12 cellular contexts compared by ENCODE assay signal in genomic region chr1:245986404-245987221, GRCh38.
DNase-seq lines count a peak whose midpoint lies in the region; ATAC-seq, FAIRE-seq and TF ChIP-seq lines count a peak whose summit lies in the region.
"Had no signal": no experiment of that assay in that cellular context is flagged by ENCODE, and none has a peak within 500 bp of the region (broad histone marks: within the 10 kb centered on the region; RNA-seq: fewer than 3 reads in every experiment).

No MANE protein-coding gene starts in this region.

- peak; percentile 11 for TF ChIP-seq CTCF in AG09319 (IDR thresholded peaks at IDR 0.05; ENCODE audit: low read depth, low read length)
- TF ChIP-seq CTCF in K562 (IDR thresholded peaks at IDR 0.05 in 2 of 3, conservative IDR thresholded peaks at IDR 0.05 in 1 of 3; ENCODE audit: insufficient read depth in 2 of 3, low read depth in 1 of 3, low read length in 3 of 3), result no peak
- no peak for TF ChIP-seq CTCF in Calu3 (IDR thresholded peaks at IDR 0.05; ENCODE audit: unreplicated experiment)
- TF ChIP-seq CTCF in GM10248 (IDR thresholded peaks at IDR 0.05; ENCODE audit: control extremely low read depth, extremely low read depth, low read depth, missing control alignments), result no peak

- DNase-seq in AG09319 (ENCODE audit: extremely low read depth, low read depth), result peak; percentile 41
- DNase-seq in NCI-H1048 (lab: John Stamatoyannopoulos, UW), result peak; percentile 43
- peak; percentile 52 to 77 (median 60) for DNase-seq in K562 (ENCODE audit: extremely low read depth in 1 of 4, low spot score in 3 of 4)
- peak; percentile 66 to 80 for DNase-seq in lung microvascular endothelial cell (ENCODE audit: low read depth in 2 of 2)
- no peak for DNase-seq in activated naive CD4-positive, alpha-beta T cell treated with anti-CD3 and anti-CD28 coated beads, Interleukin-2, amount 10 ng/mL, durations not matched to agents 7 days and 5 days
- DNase-seq in Calu3, result no peak
- DNase-seq in GM10248 (ENCODE audit: extremely low spot score), result no peak
- DNase-seq: COR-L47, NCI-H524 treated with DMSO at 0.1 percent for 48 hours, nucleus accumbens, WERI-Rb-1 had no signal

- H3K9me1 ChIP-seq in K562 (ENCODE audit: control insufficient read depth, insufficient read depth, low read length), result peaks cover 2% of the 10 kb centered on the region

- peaks cover 25% of the 10 kb centered on the region; the same call in 2 of the 3 replicates for H3K36me3 ChIP-seq in K562 (ENCODE audit: control insufficient read depth, insufficient read depth, low read length)
- H3K36me3 ChIP-seq: WERI-Rb-1 had no signal

- BruUV-seq in K562 (replicated peaks; lab: Mats Ljungman, UMichigan), result no TSS peak
- BruUV-seq in Calu3 (replicated peaks; lab: Mats Ljungman, UMichigan), result no TSS peak

- POLR2A ChIA-PET in K562 (lab: Yijun Ruan, JAX) (interaction anchor here (0.9 to 1.4 kb wide), 4 partner anchors 10 to 33 kb away, joined by 3 to 4 read pairs (median 4); no protein-coding TSS in a partner anchor), GM10248 (lab: Yijun Ruan, JAX) (no interaction called here)

- H3K9ac ChIP-seq in K562 (ENCODE audit: insufficient read depth in 1 of 2, low read depth in 2 of 2, low read length in 2 of 2), result peak overlapping the region; percentile 80 to 87; a peak in 3 of 4 replicates

- H3K9me3 Mint-ChIP-seq in activated naive CD4-positive, alpha-beta T cell treated with anti-CD3 and anti-CD28 coated beads, Interleukin-2, amount 10 ng/mL, durations not matched to agents 7 days and 5 days, result no peaks in the 10 kb centered on the region
- H3K9me3 Mint-ChIP-seq in Calu3 (ENCODE audit: low read depth, unreplicated experiment), result no peaks in the 10 kb centered on the region

- no peaks in the 10 kb centered on the region for H3K36me3 Mint-ChIP-seq in activated naive CD4-positive, alpha-beta T cell treated with anti-CD3 and anti-CD28 coated beads, Interleukin-2, amount 10 ng/mL, durations not matched to agents 7 days and 5 days
- H3K36me3 Mint-ChIP-seq in Calu3 (ENCODE audit: insufficient read depth, unreplicated experiment), result no peaks in the 10 kb centered on the region

- intact Hi-C loops in K562 (cut with micrococcal nuclease), result no loop called here
- intact Hi-C loops in Calu3 (cut with micrococcal nuclease; ENCODE audit: unreplicated experiment), result no loop called here

- WGBS in K562 (ENCODE audit: insufficient coverage, low coverage, missing lambda C conversion rate), result under 1% methylated on average over 12 of the region's 12 CpGs

- H3K79me2 ChIP-seq in K562 (ENCODE audit: control insufficient read depth, insufficient read depth, low read length), result peaks cover 82% of the 10 kb centered on the region

- peak overlapping the region; percentile 11 for H2AFZ ChIP-seq in K562 (ENCODE audit: low read depth, low read length)

- H3K4me2 ChIP-seq in K562 (ENCODE audit: insufficient read depth, low read length), result peak overlapping the region; percentile 94

- peak; percentile 87 for FAIRE-seq in K562 (lab: Jason Lieb, UNC)

- no peak for TF ChIP-seq RAD21 in K562 (CRISPR knock-in tag; conservative IDR thresholded peaks at IDR 0.05 in 1 of 2, IDR thresholded peaks at IDR 0.05 in 1 of 2)

- no peaks in the 10 kb centered on the region for H3K27me3 Mint-ChIP-seq in activated naive CD4-positive, alpha-beta T cell treated with anti-CD3 and anti-CD28 coated beads, Interleukin-2, amount 10 ng/mL, durations not matched to agents 7 days and 5 days
- no peaks in the 10 kb centered on the region for H3K27me3 Mint-ChIP-seq in Calu3 (ENCODE audit: unreplicated experiment)

- TF ChIP-seq EP300 in K562 (IDR thresholded peaks at IDR 0.05; ENCODE audit: low read length), result peak; percentile 41

- no peak overlapping the region for H3K27ac Mint-ChIP-seq in activated naive CD4-positive, alpha-beta T cell treated with anti-CD3 and anti-CD28 coated beads, Interleukin-2, amount 10 ng/mL, durations not matched to agents 7 days and 5 days
- no peak overlapping the region for H3K27ac Mint-ChIP-seq in Calu3 (ENCODE audit: unreplicated experiment)

- H3K4me3 ChIP-seq in K562, result peak overlapping the region; percentile 53

- H3K4me1 Mint-ChIP-seq in activated naive CD4-positive, alpha-beta T cell treated with anti-CD3 and anti-CD28 coated beads, Interleukin-2, amount 10 ng/mL, durations not matched to agents 7 days and 5 days, result no peaks in the 10 kb centered on the region
- peaks cover 8% of the 10 kb centered on the region for H3K4me1 Mint-ChIP-seq in Calu3 (ENCODE audit: low read depth, unreplicated experiment)

- peaks cover 4 to 38% of the 10 kb centered on the region in 2 experiments; a peak in 4 of 5 replicates for H3K4me1 ChIP-seq in K562 (replicated peaks in 1 of 2; ENCODE audit: control insufficient read depth in 2 of 2, insufficient read depth in 2 of 2, low read length in 2 of 2)

- H3K4me3 Mint-ChIP-seq in activated naive CD4-positive, alpha-beta T cell treated with anti-CD3 and anti-CD28 coated beads, Interleukin-2, amount 10 ng/mL, durations not matched to agents 7 days and 5 days, result no peak overlapping the region
- H3K4me3 Mint-ChIP-seq in Calu3 (ENCODE audit: low read depth, unreplicated experiment), result no peak overlapping the region

- peak overlapping the region; percentile 78 for H3K27ac ChIP-seq in K562 (ENCODE audit: extremely low read depth, low read depth, low read length)
- H3K27ac ChIP-seq: WERI-Rb-1 had no signal

- peak; percentile 36 for ATAC-seq in K562
- no peak for ATAC-seq in HG02973 (IDR thresholded peaks at IDR 0.05; ENCODE audit: unreplicated experiment)

- H3K9me3 ChIP-seq in K562 (replicated peaks; ENCODE audit: control insufficient read depth, insufficient read depth, low read depth, low read length), result no peaks in the 10 kb centered on the region

- CTCF ChIA-PET in K562 (lab: Yijun Ruan, JAX; ENCODE audit: low intra/inter-chr PET ratio), result interaction anchor here (0.6 kb wide), 1 partner anchor 189 kb away, joined by 4 read pairs; no protein-coding TSS in a partner anchor
- CTCF ChIA-PET in activated naive CD4-positive, alpha-beta T cell treated with anti-CD3 and anti-CD28 coated beads, Interleukin-2, amount 10 ng/mL, durations not matched to agents 7 days and 5 days (lab: Charles Lee), result no interaction called here
- CTCF ChIA-PET in Calu3 (lab: Charles Lee), result no interaction called here
- CTCF ChIA-PET in GM10248 (lab: Yijun Ruan, JAX), result interaction anchor here (1.3 kb wide), 1 partner anchor 387 kb away, joined by 3 read pairs; no protein-coding TSS in a partner anchor

- TF ChIP-seq POLR2A in K562 (conservative IDR thresholded peaks at IDR 0.05), result no peak

- in situ Hi-C loops in K562 (cut with MboI), result no loop called here

- H3K27me3 ChIP-seq in K562 (ENCODE audit: control insufficient read depth in 2 of 2, insufficient read depth in 2 of 2, low read length in 2 of 2), result no peaks in the 10 kb centered on the region

- H4K20me1 ChIP-seq in K562 (replicated peaks; ENCODE audit: control insufficient read depth, insufficient read depth, low read length), result no peaks in the 10 kb centered on the region

TF ChIP-seq in K562, 482 proteins besides CTCF, POLR2A, EP300 and RAD21 (continues in another document):
- TF ChIP-seq JUND (IDR thresholded peaks at IDR 0.05; ENCODE audit: borderline replicate concordance, low read depth, low read length), result peak; percentile 95
- peak; percentile 95 for TF ChIP-seq JUND (tag; IDR thresholded peaks at IDR 0.05; ENCODE audit: borderline replicate concordance, low read depth, low read length)
- no peak for TF ChIP-seq ZNF212 (CRISPR knock-in tag; IDR thresholded peaks at IDR 0.05)
- 0 out of 2 replicates have a peak, but pooled peaks have one; percentile 25 for TF ChIP-seq MYNN (IDR thresholded peaks at IDR 0.05)
- TF ChIP-seq MYNN (CRISPR knock-in tag; IDR thresholded peaks at IDR 0.05), result no peak
- peak; percentile 36; the same call in 1 of the 2 replicates for TF ChIP-seq TEAD4 (IDR thresholded peaks at IDR 0.05; ENCODE audit: low read length)
- TF ChIP-seq TEAD4 (CRISPR knock-in tag; IDR thresholded peaks at IDR 0.05; ENCODE audit: borderline replicate concordance), result no peak
- no peak for TF ChIP-seq SNRNP70 (optimal IDR thresholded peaks at IDR 0.05; ENCODE audit: low read depth, low read length)
- TF ChIP-seq YBX1 (IDR thresholded peaks at IDR 0.05), result no peak
- TF ChIP-seq BRD9 (IDR thresholded peaks at IDR 0.05; ENCODE audit: low read depth, partially characterized antibody), result no peak
- peak; percentile 65; the same call in 1 of the 2 replicates for TF ChIP-seq MTA3 (IDR thresholded peaks at IDR 0.05; ENCODE audit: borderline replicate concordance)
- TF ChIP-seq, protein P1, sequence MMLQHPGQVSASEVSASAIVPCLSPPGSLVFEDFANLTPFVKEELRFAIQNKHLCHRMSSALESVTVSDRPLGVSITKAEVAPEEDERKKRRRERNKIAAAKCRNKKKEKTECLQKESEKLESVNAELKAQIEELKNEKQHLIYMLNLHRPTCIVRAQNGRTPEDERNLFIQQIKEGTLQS (IDR thresholded peaks at IDR 0.05), result peak; percentile 96
- TF ChIP-seq, protein P1 (CRISPR knock-in tag; conservative IDR thresholded peaks at IDR 0.05), result peak; percentile 60

Comparison
In these comparisons a context has a peak if more than half of its experiments do, and no peak if none do; other contexts are left out.
1. DNase-seq: peak in AG09319 (single experiment), NCI-H1048 (single experiment), K562 (4 of 4) and lung microvascular endothelial cell (2 of 2); none in activated naive CD4-positive, alpha-beta T cell treated with anti-CD3 and anti-CD28 coated beads, Interleukin-2, amount 10 ng/mL, durations not matched to agents 7 days and 5 days (single experiment), Calu3 (single experiment) and GM10248 (single experiment).
2. CTCF ChIA-PET loops: an anchor here in K562 (0.6 kb wide) and GM10248 (1.3 kb wide); none called in activated naive CD4-positive, alpha-beta T cell treated with anti-CD3 and anti-CD28 coated beads, Interleukin-2, amount 10 ng/mL, durations not matched to agents 7 days and 5 days and Calu3.